Comparison of ENCODE assay signal across 9 cellular contexts in genomic region chr4:21203416-21203815, GRCh38.
"Had no signal": no experiment of that assay in that cellular context is flagged by ENCODE, and none has a peak within 500 bp of the region (broad histone marks: within the 10 kb centered on the region; RNA-seq: fewer than 3 reads in every experiment).

No MANE protein-coding gene starts in this region.

- FAIRE-seq: K562 had no signal

- H3K4me1 ChIP-seq: HAP-1 had no signal

- ATAC-seq: HCT116, K562 had no signal

- H2AFZ ChIP-seq: GM23248 had no signal

- H3K4me3 ChIP-seq: GM23248, HAP-1, K562 had no signal

- H3K27ac ChIP-seq: GM23248, HL-60 had no signal

- H3K4me3 Mint-ChIP-seq: HFFc6 had no signal

- H3K9ac ChIP-seq: GM23248 had no signal

- H3K36me3 ChIP-seq: HAP-1 had no signal

- H3K9me3 ChIP-seq: HAP-1 had no signal

- DNase-seq: GM23248, H7, HFFc6, IMR-90, KG1 had no signal

- H3K27ac Mint-ChIP-seq: HFFc6 had no signal
